ENCODE assay signal across 8 cellular contexts in genomic region chr12:76020281-76020680, GRCh38. TPM values are rescaled to one million over a fixed set of nuclear protein-coding genes. Genes with fewer than 3 reads are reported as not detected.
DNase-seq lines count a peak whose midpoint lies in the region; TF ChIP-seq lines count a peak whose summit lies in the region.

No MANE protein-coding gene starts in this region.

- H3F3A ChIP-seq in GM23248 (ENCODE audit: insufficient read depth) = peaks cover 55% of the 10 kb centered on the region

- peak overlapping the region; percentile 82 for H3K9ac ChIP-seq in GM23248

- peak overlapping the region; percentile 98 for H3K27ac ChIP-seq in GM23248

- no peaks in the 10 kb centered on the region for H3K36me3 ChIP-seq in GM23248 (ENCODE audit: low read depth)

- WGBS in GM23248 (ENCODE audit: low coverage in 1 of 2, low lambda C conversion rate in 2 of 2, missing lambda C conversion rate in 2 of 2), 2 experiments = 24 to 30% methylated on average over 5 of the region's 5 CpGs

- H3K4me3 ChIP-seq in GM23248 (peak overlapping the region; percentile 41; the same call in 1 of the 2 replicates), fibroblast of villous mesenchyme (ENCODE audit: low read depth, low read length) (no peak overlapping the region)

- in situ Hi-C loops in GM23248 (cut with MboI) = loop anchor here (10.0 kb wide), 1 partner anchor 205 kb away; no protein-coding TSS in a partner anchor

- H3K4me2 ChIP-seq in GM23248 (ENCODE audit: unreplicated experiment) = peak overlapping the region; percentile 58

- H3K9me2 ChIP-seq in GM23248 (ENCODE audit: insufficient read depth) = no peaks in the 10 kb centered on the region

- H3K4me1 ChIP-seq in GM23248 (ENCODE audit: insufficient read depth) = peaks cover 43% of the 10 kb centered on the region

- no peak overlapping the region for H2AFZ ChIP-seq in GM23248

- H3K79me2 ChIP-seq in GM23248 (ENCODE audit: insufficient read depth) = no peaks in the 10 kb centered on the region

- no peaks in the 10 kb centered on the region for H4K20me1 ChIP-seq in GM23248 (ENCODE audit: insufficient read depth)

- no peaks in the 10 kb centered on the region for H3K9me3 ChIP-seq in GM23248 (ENCODE audit: low read depth)

- H3K27me3 ChIP-seq in GM23248 (replicated peaks; ENCODE audit: insufficient read depth) = no peaks in the 10 kb centered on the region

- DNase-seq in AG08395 (ENCODE audit: low spot score) (peak; percentile 51), GM23248 (peak; percentile 89), NOMO-1 (lab: John Stamatoyannopoulos, UW; ENCODE audit: unreplicated experiment in 2 of 2) (peak; percentile 74 to 84), activated T-cell treated with anti-CD3 and anti-CD28 coated beads for 24 hours (ENCODE audit: low read depth) (peak; percentile 71), fibroblast of villous mesenchyme (ENCODE audit: low read depth) (peak; percentile 86), DMS79 treated with DMSO at 0.1 percent for 48 hours (lab: John Stamatoyannopoulos, UW) (no peak), dedifferentiated amniotic fluid mesenchymal stem cell (ENCODE audit: extremely low spot score) (no peak)
- DNase-seq in stimulated activated CD4-positive, alpha-beta T cell treated with anti-CD3 and anti-CD28 coated beads, Interleukin-4, amount 100 ng/mL, for 4 hours = peak; percentile 35 to 59

- no peak for TF ChIP-seq CTCF in fibroblast of villous mesenchyme (IDR thresholded peaks at IDR 0.05; ENCODE audit: insufficient read depth, low read depth, low read length)

RNA-seq across cellular contexts. Expression of gene PHLDA1, which starts 11.3 kb away (rescaled TPM):
- total RNA-seq in GM23248 (2014; rRNA removed; shearing (Covaris generic)) = 35.7 and 36.7 TPM in 2 replicates
- 35.4 and 36.2 TPM in 2 replicates for polyA plus RNA-seq in GM23248 (2016; fragmentation: Nextera tagmentation; extraction: Ambion mirVana)
- 68.3 and 70.4 TPM in 2 replicates for total RNA-seq in fibroblast of villous mesenchyme

Comparison
In these comparisons a context has a peak if more than half of its experiments do, and no peak if none do; other contexts are left out.
1. DNase-seq: peak in AG08395 (single experiment), GM23248 (single experiment), NOMO-1 (2 of 2), activated T-cell treated with anti-CD3 and anti-CD28 coated beads for 24 hours (single experiment), fibroblast of villous mesenchyme (single experiment) and stimulated activated CD4-positive, alpha-beta T cell treated with anti-CD3 and anti-CD28 coated beads, Interleukin-4, amount 100 ng/mL, for 4 hours (2 of 2); none in DMS79 treated with DMSO at 0.1 percent for 48 hours (single experiment) and dedifferentiated amniotic fluid mesenchymal stem cell (single experiment).